In genomic region chr13:36231236-36231635, GRCh38 we compare ENCODE assay signal across 27 cellular contexts. TPM values are rescaled to one million over a fixed set of nuclear protein-coding genes. Genes with fewer than 3 reads are reported as not detected.
"Had no signal": no experiment of that assay in that cellular context is flagged by ENCODE, and none has a peak within 500 bp of the region (broad histone marks: within the 10 kb centered on the region; RNA-seq: fewer than 3 reads in every experiment).

No MANE protein-coding gene starts in this region.

- H3K4me1 ChIP-seq: stomach, suprapubic skin, testis, thyroid gland, tibial artery, tibial nerve, transverse colon, upper lobe of left lung, upper lobe of right lung, uterus, vagina had no signal

- H3K27me3 ChIP-seq: stomach, suprapubic skin, testis, thyroid gland, tibial artery, tibial nerve, transverse colon, upper lobe of left lung, upper lobe of right lung, uterus, vagina had no signal

- H3K9me3 ChIP-seq: testis, thyroid gland, upper lobe of right lung, vagina had no signal

- ATAC-seq: stimulated activated effector memory CD8-positive, alpha-beta T cell treated with anti-CD3 and anti-CD28 coated beads, Interleukin-12 subunit alpha, Interleukin-12 subunit beta, amount 100 ng/mL, for 72 hours; stimulated activated memory B cell treated with anti-CD40 and anti-IgM and Interleukin-4, amounts not matched to agents 10 μg/mL and 1 μg/mL and 100 μg/mL, for 72 hours; stimulated activated naive B cell treated with anti-CD40 and anti-IgM and Interleukin-4, amounts not matched to agents 10 μg/mL and 1 μg/mL and 100 μg/mL, for 72 hours; stimulated activated naive CD8-positive, alpha-beta T cell treated with anti-CD3 and anti-CD28 coated beads, Interleukin-15, amount 100 ng/mL, for 72 hours; stimulated activated naive CD8-positive, alpha-beta T cell treated with anti-CD3 and anti-CD28 coated beads, Interleukin-15, Interleukin-2, amounts not matched to agents 100 U/mL and 50 U/mL, for 24 hours; upper lobe of right lung had no signal

- H3K36me3 ChIP-seq: suprapubic skin, thoracic aorta, thyroid gland, tibial artery, tibial nerve, transverse colon, upper lobe of left lung, upper lobe of right lung, uterus, vagina had no signal

- H3K27ac ChIP-seq: stomach, suprapubic skin, testis, thoracic aorta, thyroid gland, tibial artery, tibial nerve, transverse colon, upper lobe of left lung, upper lobe of right lung, uterus, vagina had no signal

- FAIRE-seq: urothelium cell line had no signal

- H3K4me3 ChIP-seq: stomach, suprapubic skin, testis, thoracic aorta, thyroid gland, tibial artery, tibial nerve, transverse colon, upper lobe of left lung, upper lobe of right lung, uterus, vagina had no signal

- DNase-seq: stimulated activated CD4-positive, alpha-beta T cell treated with anti-CD3 and anti-CD28 coated beads, Interleukin-2, amount 100 ng/mL, for 48 hours; stimulated activated CD4-positive, alpha-beta T cell treated with anti-CD3 and anti-CD28 coated beads, Interleukin-4, amount 100 ng/mL, for 1 hour; stimulated activated CD4-positive, alpha-beta T cell treated with anti-CD3 and anti-CD28 coated beads, Interleukin-4, amount 100 ng/mL, for 24 hours; stimulated activated CD4-positive, alpha-beta T cell treated with anti-CD3 and anti-CD28 coated beads, Interleukin-4, amount 100 ng/mL, for 4 hours; stimulated activated CD8-positive, alpha-beta memory T cell treated with anti-CD3 and anti-CD28 coated beads, Interleukin-4, amount 100 ng/mL, for 48 hours; stimulated activated naive B cell treated with anti-CD40 and anti-IgM and Interleukin-4, amounts not matched to agents 10 μg/mL and 1 μg/mL and 100 μg/mL, for 72 hours; stimulated activated naive CD4-positive, alpha-beta T cell; stimulated activated naive CD4-positive, alpha-beta T cell treated with Interleukin-2 at 50 U/mL for 16 hours; stimulated activated naive CD8-positive, alpha-beta T cell treated with anti-CD3 and anti-CD28 coated beads, Interleukin-15, amount 100 ng/mL, for 72 hours; stimulated activated naive CD8-positive, alpha-beta T cell treated with anti-CD3 and anti-CD28 coated beads, Interleukin-15, Interleukin-2, amounts not matched to agents 100 U/mL and 50 U/mL, for 24 hours; stomach; substantia nigra; testis; thyroid gland; tibial artery; transverse colon; trophoblast cell; upper lobe of left lung; upper lobe of right lung; uterus had no signal

RNA-seq across cellular contexts. Expression of gene SOHLH2, which starts 16.9 kb away (rescaled TPM):
- total RNA-seq: thoracic aorta, upper lobe of right lung, vagina had no signal
